ENCODE assay signal across 8 cellular contexts in genomic region chr16:46688101-46688656, GRCh38. TPM values are rescaled to one million over a fixed set of nuclear protein-coding genes. Genes with fewer than 3 reads are reported as not detected.
DNase-seq lines count a peak whose midpoint lies in the region; ATAC-seq and TF ChIP-seq lines count a peak whose summit lies in the region.

No MANE protein-coding gene starts in this region.

- no peak overlapping the region for H3K27ac Mint-ChIP-seq in stimulated activated naive B cell treated with anti-CD40 and anti-IgM and Interleukin-4, amounts not matched to agents 10 μg/mL and 1 μg/mL and 100 μg/mL, for 72 hours
- no peak overlapping the region for H3K27ac Mint-ChIP-seq in activated CD4-positive, alpha-beta T cell treated with anti-CD3 and anti-CD28 coated beads, Interleukin-2, amount 10 ng/mL, durations not matched to agents 24 days and 14 days
- no peak overlapping the region for H3K27ac Mint-ChIP-seq in natural killer cell treated with Interleukin-12 subunit alpha and Interleukin-12 subunit beta and Interleukin-15 and Interleukin-18, amount 100 ng/mL, for 72 hours

- H3K9me3 Mint-ChIP-seq in stimulated activated naive B cell treated with anti-CD40 and anti-IgM and Interleukin-4, amounts not matched to agents 10 μg/mL and 1 μg/mL and 100 μg/mL, for 72 hours: no peaks in the 10 kb centered on the region
- H3K9me3 Mint-ChIP-seq in activated CD4-positive, alpha-beta T cell treated with anti-CD3 and anti-CD28 coated beads, Interleukin-2, amount 10 ng/mL, durations not matched to agents 24 days and 14 days: no peaks in the 10 kb centered on the region
- H3K9me3 Mint-ChIP-seq in natural killer cell treated with Interleukin-12 subunit alpha and Interleukin-12 subunit beta and Interleukin-15 and Interleukin-18, amount 100 ng/mL, for 72 hours: no peaks in the 10 kb centered on the region

- no peaks in the 10 kb centered on the region for H3K9me3 ChIP-seq in HAP-1

- H3K27me3 ChIP-seq in HAP-1 (ENCODE audit: low read depth): no peaks in the 10 kb centered on the region

- H3K36me3 Mint-ChIP-seq in stimulated activated naive B cell treated with anti-CD40 and anti-IgM and Interleukin-4, amounts not matched to agents 10 μg/mL and 1 μg/mL and 100 μg/mL, for 72 hours: peaks cover 7 to 19% of the 10 kb centered on the region in 2 donors
- H3K36me3 Mint-ChIP-seq in activated CD4-positive, alpha-beta T cell treated with anti-CD3 and anti-CD28 coated beads, Interleukin-2, amount 10 ng/mL, durations not matched to agents 24 days and 14 days (ENCODE audit: low read depth): peaks cover 13% of the 10 kb centered on the region
- peaks cover 8% of the 10 kb centered on the region for H3K36me3 Mint-ChIP-seq in natural killer cell treated with Interleukin-12 subunit alpha and Interleukin-12 subunit beta and Interleukin-15 and Interleukin-18, amount 100 ng/mL, for 72 hours

- in situ Hi-C loops in HAP-1 (cut with MboI; ENCODE audit: low sequenced_read_pairs): no loop called here

- H3K36me3 ChIP-seq in HAP-1 (replicated peaks): peaks cover 17% of the 10 kb centered on the region

- no peaks in the 10 kb centered on the region for H3K27me3 Mint-ChIP-seq in stimulated activated naive B cell treated with anti-CD40 and anti-IgM and Interleukin-4, amounts not matched to agents 10 μg/mL and 1 μg/mL and 100 μg/mL, for 72 hours
- H3K27me3 Mint-ChIP-seq in activated CD4-positive, alpha-beta T cell treated with anti-CD3 and anti-CD28 coated beads, Interleukin-2, amount 10 ng/mL, durations not matched to agents 24 days and 14 days: no peaks in the 10 kb centered on the region
- H3K27me3 Mint-ChIP-seq in natural killer cell treated with Interleukin-12 subunit alpha and Interleukin-12 subunit beta and Interleukin-15 and Interleukin-18, amount 100 ng/mL, for 72 hours: no peaks in the 10 kb centered on the region

- H3K4me1 ChIP-seq in HAP-1: peaks cover 30% of the 10 kb centered on the region

- H3K4me3 ChIP-seq in HAP-1 (peak overlapping the region; percentile 90), iPS-11a (ENCODE audit: low read depth, low read length) (peak overlapping the region; percentile 96)

- intact Hi-C loops in activated CD4-positive, alpha-beta T cell treated with anti-CD3 and anti-CD28 coated beads, Interleukin-2, amount 10 ng/mL, durations not matched to agents 24 days and 14 days (cut with micrococcal nuclease): loop anchor here (2.0 to 5.0 kb wide), 3 partner anchors 219 to 774 kb away; partner anchors contain the start of genes ITFG1, NETO2 and PHKB

- H3K4me3 Mint-ChIP-seq in stimulated activated naive B cell treated with anti-CD40 and anti-IgM and Interleukin-4, amounts not matched to agents 10 μg/mL and 1 μg/mL and 100 μg/mL, for 72 hours: no peak overlapping the region
- H3K4me3 Mint-ChIP-seq in activated CD4-positive, alpha-beta T cell treated with anti-CD3 and anti-CD28 coated beads, Interleukin-2, amount 10 ng/mL, durations not matched to agents 24 days and 14 days: no peak overlapping the region
- no peak overlapping the region for H3K4me3 Mint-ChIP-seq in natural killer cell treated with Interleukin-12 subunit alpha and Interleukin-12 subunit beta and Interleukin-15 and Interleukin-18, amount 100 ng/mL, for 72 hours

- TF ChIP-seq CTCF in VCaP (conservative IDR thresholded peaks at IDR 0.05): no peak

- peaks cover 26 to 43% of the 10 kb centered on the region in 2 donors for H3K4me1 Mint-ChIP-seq in stimulated activated naive B cell treated with anti-CD40 and anti-IgM and Interleukin-4, amounts not matched to agents 10 μg/mL and 1 μg/mL and 100 μg/mL, for 72 hours
- peaks cover 39% of the 10 kb centered on the region for H3K4me1 Mint-ChIP-seq in activated CD4-positive, alpha-beta T cell treated with anti-CD3 and anti-CD28 coated beads, Interleukin-2, amount 10 ng/mL, durations not matched to agents 24 days and 14 days
- peaks cover 16 to 37% of the 10 kb centered on the region in 2 donors for H3K4me1 Mint-ChIP-seq in natural killer cell treated with Interleukin-12 subunit alpha and Interleukin-12 subunit beta and Interleukin-15 and Interleukin-18, amount 100 ng/mL, for 72 hours (ENCODE audit: low read depth in 2 of 2)

- peak overlapping the region; percentile 75 for H3K27ac ChIP-seq in VCaP

- peak in 1 of 2 donors; percentile 5 for ATAC-seq in stimulated activated naive B cell treated with anti-CD40 and anti-IgM and Interleukin-4, amounts not matched to agents 10 μg/mL and 1 μg/mL and 100 μg/mL, for 72 hours (replicated peaks)
- ATAC-seq in GM19455 (IDR thresholded peaks at IDR 0.05; ENCODE audit: unreplicated experiment) (no peak), GM21447 (IDR thresholded peaks at IDR 0.05; ENCODE audit: unreplicated experiment) (no peak)
- ATAC-seq in natural killer cell treated with Interleukin-12 subunit alpha and Interleukin-12 subunit beta and Interleukin-15 and Interleukin-18, amount 100 ng/mL, for 72 hours: no peak

- DNase-seq in HAP-1 (ENCODE audit: low spot score in 2 of 2): peak in 1 of 2 experiments; percentile 70
- peak; percentile 30 for DNase-seq in stimulated activated naive B cell treated with anti-CD40 and anti-IgM and Interleukin-4, amounts not matched to agents 10 μg/mL and 1 μg/mL and 100 μg/mL, for 72 hours
- no peak for DNase-seq in activated CD4-positive, alpha-beta T cell treated with anti-CD3 and anti-CD28 coated beads, Interleukin-2, amount 10 ng/mL, durations not matched to agents 24 days and 14 days
- no peak for DNase-seq in natural killer cell treated with Interleukin-12 subunit alpha and Interleukin-12 subunit beta and Interleukin-15 and Interleukin-18, amount 100 ng/mL, for 72 hours (ENCODE audit: low spot score)

RNA-seq across cellular contexts. Expression of gene VPS35, which starts 0.8 kb away (rescaled TPM):
- total RNA-seq in activated CD4-positive, alpha-beta T cell treated with anti-CD3 and anti-CD28 coated beads, Interleukin-2, amount 10 ng/mL, durations not matched to agents 24 days and 14 days: 89.6 and 95.4 TPM in 2 replicates
- 10 to 100 TPM; 61.6 to 84.9 TPM for total RNA-seq in natural killer cell treated with Interleukin-12 subunit alpha and Interleukin-12 subunit beta and Interleukin-15 and Interleukin-18, amount 100 ng/mL, for 72 hours

RNA-seq across cellular contexts. Expression of gene ORC6, which starts 1.3 kb away (rescaled TPM):
- total RNA-seq in activated CD4-positive, alpha-beta T cell treated with anti-CD3 and anti-CD28 coated beads, Interleukin-2, amount 10 ng/mL, durations not matched to agents 24 days and 14 days: 64.3 and 66.3 TPM in 2 replicates
- 10 to 100 TPM; 26.1 to 73.1 TPM for total RNA-seq in natural killer cell treated with Interleukin-12 subunit alpha and Interleukin-12 subunit beta and Interleukin-15 and Interleukin-18, amount 100 ng/mL, for 72 hours

RNA-seq across cellular contexts. Expression of gene MYLK3, which starts 60.0 kb away (rescaled TPM):
- 0.23 and 1.0 TPM in 2 replicates for total RNA-seq in activated CD4-positive, alpha-beta T cell treated with anti-CD3 and anti-CD28 coated beads, Interleukin-2, amount 10 ng/mL, durations not matched to agents 24 days and 14 days
- total RNA-seq in natural killer cell treated with Interleukin-12 subunit alpha and Interleukin-12 subunit beta and Interleukin-15 and Interleukin-18, amount 100 ng/mL, for 72 hours: under 1 TPM; 0.29 to 0.59 TPM
